ENCODE assay signal across 17 cellular contexts in genomic region chr17:38915639-38915995, GRCh38. TPM values are rescaled to one million over a fixed set of nuclear protein-coding genes. Genes with fewer than 3 reads are reported as not detected.
DNase-seq lines count a peak whose midpoint lies in the region; FAIRE-seq and TF ChIP-seq lines count a peak whose summit lies in the region.
"Had no signal": no experiment of that assay in that cellular context is flagged by ENCODE, and none has a peak within 500 bp of the region (broad histone marks: within the 10 kb centered on the region; RNA-seq: fewer than 3 reads in every experiment).

No MANE protein-coding gene starts in this region.

- no peaks in the 10 kb centered on the region for H3K9me3 Mint-ChIP-seq in activated naive CD4-positive, alpha-beta T cell treated with anti-CD3 and anti-CD28 coated beads, Interleukin-2, amount 10 ng/mL, durations not matched to agents 7 days and 5 days
- H3K9me3 Mint-ChIP-seq: IgD-negative memory B cell had no signal

- in situ Hi-C loops in GM23248 (cut with MboI) = no loop called here

- H3F3A ChIP-seq in GM23248 (ENCODE audit: insufficient read depth) = peaks cover 27% of the 10 kb centered on the region

- 93 to 99% (median 95%) methylated on average over 7 of the region's 7 CpGs for WGBS in spleen, 5 donors
- WGBS in GM23248 (ENCODE audit: low coverage in 1 of 2, low lambda C conversion rate in 2 of 2, missing lambda C conversion rate in 2 of 2), 2 experiments = 90 to 91% methylated on average over 7 of the region's 7 CpGs

- peaks cover 0 to 64% (median 7%) of the 10 kb centered on the region in 4 donors for H3K4me1 ChIP-seq in Peyer's patch
- H3K4me1 ChIP-seq in kidney (ENCODE audit: control insufficient read depth in 1 of 2, insufficient read depth in 1 of 2, low read depth in 1 of 2, low read length in 2 of 2) = peaks cover 12 to 15% of the 10 kb centered on the region in 2 donors
- peaks cover 0 to 83% (median 35%) of the 10 kb centered on the region in 6 donors for H3K4me1 ChIP-seq in spleen
- no peaks in the 10 kb centered on the region for H3K4me1 ChIP-seq in GM23248 (ENCODE audit: insufficient read depth)

- H3K27me3 ChIP-seq in Peyer's patch = no peaks in the 10 kb centered on the region
- no peaks in the 10 kb centered on the region for H3K27me3 ChIP-seq in spleen (replicated peaks in 1 of 7)
- H3K27me3 ChIP-seq in GM23248 (replicated peaks; ENCODE audit: insufficient read depth) = no peaks in the 10 kb centered on the region
- H3K27me3 ChIP-seq: body of pancreas had no signal

- no peaks in the 10 kb centered on the region for H3K9me3 ChIP-seq in Peyer's patch
- H3K9me3 ChIP-seq in kidney (ENCODE audit: control insufficient read depth in 1 of 2, low read length in 2 of 2) = no peaks in the 10 kb centered on the region
- no peaks in the 10 kb centered on the region for H3K9me3 ChIP-seq in spleen
- H3K9me3 ChIP-seq in GM23248 (ENCODE audit: low read depth) = no peaks in the 10 kb centered on the region
- H3K9me3 ChIP-seq: body of pancreas had no signal

- H3K27ac ChIP-seq in Peyer's patch = peak overlapping the region in 3 of 4 donors; percentile 18 to 72 (median 61)
- no peak overlapping the region for H3K27ac ChIP-seq in kidney (ENCODE audit: low read depth in 2 of 2, low read length in 2 of 2)
- H3K27ac ChIP-seq in spleen = peak overlapping the region in 2 of 8 donors; percentile 12 to 24
- H3K27ac ChIP-seq in GM23248 = no peak overlapping the region
- H3K27ac ChIP-seq: body of pancreas, SK-N-MC had no signal

- CTCF ChIA-PET in activated naive CD4-positive, alpha-beta T cell treated with anti-CD3 and anti-CD28 coated beads, Interleukin-2, amount 10 ng/mL, durations not matched to agents 7 days and 5 days (lab: Charles Lee) = interaction anchor here (1.3 to 1.5 kb wide), 2 partner anchors 8 to 67 kb away, joined by 3 to 5 read pairs; no protein-coding TSS in a partner anchor

- no peak for TF ChIP-seq POLR2A in Peyer's patch (IDR thresholded peaks at IDR 0.05)
- no peak for TF ChIP-seq POLR2A in spleen (IDR thresholded peaks at IDR 0.05)

- no peaks in the 10 kb centered on the region for H3K9me2 ChIP-seq in GM23248 (ENCODE audit: insufficient read depth)

- TF ChIP-seq CTCF in Peyer's patch (IDR thresholded peaks at IDR 0.05) (no peak), kidney (IDR thresholded peaks at IDR 0.05; ENCODE audit: borderline replicate concordance, extremely low read depth, insufficient read depth) (no peak), spleen (IDR thresholded peaks at IDR 0.05 in 8 of 11, conservative IDR thresholded peaks at IDR 0.05 in 3 of 11) (no peak)

- H3K36me3 ChIP-seq in Peyer's patch = peaks cover 0 to 94% (median 0%) of the 10 kb centered on the region in 3 donors
- H3K36me3 ChIP-seq in kidney (ENCODE audit: control insufficient read depth in 1 of 2, insufficient read depth in 2 of 2, low read length in 2 of 2) = peaks cover 30 to 38% of the 10 kb centered on the region in 2 donors
- peaks cover 2 to 100% (median 85%) of the 10 kb centered on the region in 6 donors for H3K36me3 ChIP-seq in spleen
- peaks cover 46% of the 10 kb centered on the region for H3K36me3 ChIP-seq in GM23248 (ENCODE audit: low read depth)

- H4K20me1 ChIP-seq in GM23248 (ENCODE audit: insufficient read depth) = no peaks in the 10 kb centered on the region

- peaks cover 49% of the 10 kb centered on the region for H3K36me3 Mint-ChIP-seq in activated naive CD4-positive, alpha-beta T cell treated with anti-CD3 and anti-CD28 coated beads, Interleukin-2, amount 10 ng/mL, durations not matched to agents 7 days and 5 days

- intact Hi-C loops in kidney (cut with DNase I) (no loop called here), spleen (cut with DNase I; ENCODE audit: low total_unique reads) (no loop called here)

- H3K4me1 Mint-ChIP-seq in activated naive CD4-positive, alpha-beta T cell treated with anti-CD3 and anti-CD28 coated beads, Interleukin-2, amount 10 ng/mL, durations not matched to agents 7 days and 5 days = peaks cover 12% of the 10 kb centered on the region

- no peak overlapping the region for H3K9ac ChIP-seq in kidney (ENCODE audit: low read length in 2 of 2)
- H3K9ac ChIP-seq in GM23248 = no peak overlapping the region

- H2AFZ ChIP-seq in GM23248 = no peak overlapping the region

- no peaks in the 10 kb centered on the region for H3K27me3 Mint-ChIP-seq in activated naive CD4-positive, alpha-beta T cell treated with anti-CD3 and anti-CD28 coated beads, Interleukin-2, amount 10 ng/mL, durations not matched to agents 7 days and 5 days
- H3K27me3 Mint-ChIP-seq: IgD-negative memory B cell had no signal

- peaks cover 66% of the 10 kb centered on the region for H3K79me2 ChIP-seq in GM23248 (ENCODE audit: insufficient read depth)

- no peak overlapping the region for H3K4me3 ChIP-seq in Peyer's patch
- peak overlapping the region in 1 of 2 donors; percentile 36 for H3K4me3 ChIP-seq in kidney (ENCODE audit: low read length in 2 of 2)
- no peak overlapping the region for H3K4me3 ChIP-seq in spleen
- H3K4me3 ChIP-seq in GM23248 = no peak overlapping the region
- H3K4me3 ChIP-seq: body of pancreas, SK-N-MC had no signal

- no peak for FAIRE-seq in kidney (lab: Jason Lieb, UNC)

- H3K4me3 Mint-ChIP-seq in activated naive CD4-positive, alpha-beta T cell treated with anti-CD3 and anti-CD28 coated beads, Interleukin-2, amount 10 ng/mL, durations not matched to agents 7 days and 5 days = no peak overlapping the region
- H3K4me3 Mint-ChIP-seq: IgD-negative memory B cell had no signal

- peak; percentile 10 for DNase-seq in activated naive CD4-positive, alpha-beta T cell treated with anti-CD3 and anti-CD28 coated beads, Interleukin-2, amount 10 ng/mL, durations not matched to agents 7 days and 5 days
- no peak for DNase-seq in activated naive CD4-positive, alpha-beta T cell treated with Interleukin-2 at 50 U/mL for 16 hours
- DNase-seq in Peyer's patch (peak in 1 of 3 donors; percentile 41), kidney (peak; percentile 45), spleen (peak; percentile 24), NCI-H2196 treated with DMSO at 0.1 percent for 48 hours (lab: John Stamatoyannopoulos, UW; ENCODE audit: unreplicated experiment) (no peak), GM23248 (no peak), COLO668 (lab: John Stamatoyannopoulos, UW; ENCODE audit: unreplicated experiment) (no peak)
- DNase-seq: activated CD4-positive, alpha-beta T cell treated with anti-CD3 and anti-CD28 coated beads, Interleukin-2, amount 50 U/mL, for 1 hour; activated gamma-delta T cell; body of pancreas; NCI-H2081 treated with DMSO at 0.1 percent for 48 hours; NCI-H526 treated with DMSO at 0.1 percent for 48 hours had no signal

- no peak overlapping the region for H3K4me2 ChIP-seq in GM23248 (ENCODE audit: unreplicated experiment)

- no peak overlapping the region for H3K27ac Mint-ChIP-seq in activated naive CD4-positive, alpha-beta T cell treated with anti-CD3 and anti-CD28 coated beads, Interleukin-2, amount 10 ng/mL, durations not matched to agents 7 days and 5 days
- H3K27ac Mint-ChIP-seq: IgD-negative memory B cell had no signal

RNA-seq across cellular contexts. Expression of gene LASP1, which starts 45.8 kb away (rescaled TPM):
- total RNA-seq in Peyer's patch (100 to 1,000 TPM; 166 to 654 (median 590) TPM), kidney (138 TPM), spleen (100 to 1,000 TPM; 117 to 196 (median 154) TPM)
- polyA plus RNA-seq in kidney (ENCODE audit: insufficient read depth, low read depth, low replicate concordance) (62.5 TPM), spleen (10 to 100 TPM; 38.8 to 84.3 (median 45.6) TPM), GM23248 (2016; fragmentation: Nextera tagmentation; extraction: Ambion mirVana) (198 and 203 TPM in 2 replicates)
- 207 and 250 TPM in 2 replicates for total RNA-seq in GM23248 (2014; rRNA removed; shearing (Covaris generic))

RNA-seq across cellular contexts. Expression of gene FBXO47, which starts 51.6 kb away (rescaled TPM):
- not detected for total RNA-seq in Peyer's patch
- total RNA-seq in kidney = not detected
- polyA plus RNA-seq in kidney (ENCODE audit: insufficient read depth, low read depth, low replicate concordance) = not detected
- total RNA-seq in spleen = not detected
- polyA plus RNA-seq in spleen = under 1 TPM in 1 of 3 donors, not detected in 2; 0.06 TPM
- under 0.01 TPM in 1 of 2 replicates, not detected in the other for total RNA-seq in GM23248 (2014; rRNA removed; shearing (Covaris generic))
- not detected in 2 replicates for polyA plus RNA-seq in GM23248 (2016; fragmentation: Nextera tagmentation; extraction: Ambion mirVana)
- total RNA-seq: body of pancreas, esophagus mucosa, posterior vena cava had no signal
- polyA plus RNA-seq: IgD-negative memory B cell had no signal

Comparison
In these comparisons a context has a peak if more than half of its experiments do, and no peak if none do; other contexts are left out.
1. DNase-seq: peak in activated naive CD4-positive, alpha-beta T cell treated with anti-CD3 and anti-CD28 coated beads, Interleukin-2, amount 10 ng/mL, durations not matched to agents 7 days and 5 days (single experiment), kidney (single experiment) and spleen (single experiment); none in activated naive CD4-positive, alpha-beta T cell treated with Interleukin-2 at 50 U/mL for 16 hours (single experiment), NCI-H2196 treated with DMSO at 0.1 percent for 48 hours (single experiment), GM23248 (single experiment) and COLO668 (single experiment).
2. H3K27ac ChIP-seq: peak in Peyer's patch (3 of 4); none in kidney (0 of 2) and GM23248 (single experiment).